8 cellular contexts compared by ENCODE assay signal in the genomic region with DNA sequence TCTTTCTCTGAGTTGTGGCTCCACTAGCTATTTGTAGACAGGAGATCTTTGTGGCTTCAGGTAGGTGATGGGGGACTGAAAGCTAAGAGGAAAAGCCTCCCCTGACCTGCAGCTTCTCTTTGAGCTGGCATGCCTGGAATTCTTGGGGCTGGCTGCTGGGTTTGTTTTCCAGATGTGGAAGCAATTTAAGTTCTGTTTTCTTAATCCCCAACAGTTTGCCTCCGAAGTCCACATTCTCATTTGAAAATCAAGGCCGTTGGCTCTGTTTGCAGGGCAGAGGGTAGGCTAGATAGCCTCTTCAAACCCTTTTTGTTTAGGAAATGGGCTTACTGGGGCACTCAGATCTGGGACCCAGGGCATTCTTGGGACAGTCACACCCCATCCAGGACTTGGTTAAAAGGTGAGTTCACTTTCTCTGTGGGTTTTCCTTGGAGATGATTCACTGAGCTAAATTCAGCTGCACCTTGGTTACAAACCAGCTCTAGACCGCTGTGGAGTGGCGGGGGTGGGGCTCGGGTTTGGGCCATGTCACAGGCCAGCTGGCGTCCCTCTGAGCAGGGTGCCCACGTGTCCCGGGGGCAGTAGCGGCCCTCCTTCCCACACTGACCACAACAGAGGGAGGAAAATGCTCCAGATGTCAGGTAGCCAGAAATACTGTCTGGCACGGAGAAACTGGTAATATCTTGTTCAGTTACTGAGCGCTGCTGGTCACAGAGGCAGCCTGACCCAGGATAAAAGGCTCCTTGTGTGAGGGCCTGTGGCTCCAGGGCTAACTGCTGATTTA.
DNase-seq lines count a peak whose midpoint lies in the region; ATAC-seq, FAIRE-seq and TF ChIP-seq lines count a peak whose summit lies in the region.

No MANE protein-coding gene starts in this region.

- peak overlapping the region; percentile 17; the same call in 1 of the 2 replicates for H3K27ac ChIP-seq in WERI-Rb-1

- no peak for FAIRE-seq in H54 (lab: Jason Lieb, UNC)

- H3K27me3 ChIP-seq in WERI-Rb-1 (ENCODE audit: insufficient read depth, low read depth, severe bottlenecking): no peaks in the 10 kb centered on the region

- DNase-seq in H54 (ENCODE audit: insufficient read length, low spot score): peak; percentile 30
- DNase-seq in WERI-Rb-1: peak; percentile 75
- DNase-seq in cardiac septum (ENCODE audit: low spot score): peak; percentile 83
- DNase-seq in sciatic nerve (ENCODE audit: low spot score): no peak
- DNase-seq in activated gamma-delta T cell (lab: John Stamatoyannopoulos, UW): no peak
- DNase-seq in HUDEP-2 (lab: John Stamatoyannopoulos, UW; ENCODE audit: unreplicated experiment in 76 of 76): no peak
- no peak for DNase-seq in effector CD4-positive, alpha-beta T cell
- DNase-seq in NCI-H187 (lab: John Stamatoyannopoulos, UW): no peak

- peak; percentile 82 for ATAC-seq in sciatic nerve

- TF ChIP-seq CTCF in WERI-Rb-1 (IDR thresholded peaks at IDR 0.05; ENCODE audit: low read depth, low read length): no peak

- H3K4me3 ChIP-seq in WERI-Rb-1 (ENCODE audit: low read depth, low read length): no peak overlapping the region

- TF ChIP-seq POLR2A in H54 (IDR thresholded peaks at IDR 0.05; ENCODE audit: low read depth, low read length): no peak

- intact Hi-C loops in cardiac septum (cut with DNase I): no loop called here
- intact Hi-C loops in sciatic nerve (cut with DNase I): no loop called here

- no peaks in the 10 kb centered on the region for H3K9me3 ChIP-seq in WERI-Rb-1 (ENCODE audit: severe bottlenecking)

- H3K36me3 ChIP-seq in WERI-Rb-1: no peaks in the 10 kb centered on the region; the same call in 1 of the 2 replicates

Comparison
In these comparisons a context has a peak if more than half of its experiments do, and no peak if none do; other contexts are left out.
1. DNase-seq: peak in H54 (single experiment), WERI-Rb-1 (single experiment) and cardiac septum (single experiment); none in sciatic nerve (single experiment), activated gamma-delta T cell (single experiment), HUDEP-2 (0 of 76), effector CD4-positive, alpha-beta T cell (single experiment) and NCI-H187 (0 of 2).